Comparison of ENCODE assay signal across 34 cellular contexts in the genomic region with DNA sequence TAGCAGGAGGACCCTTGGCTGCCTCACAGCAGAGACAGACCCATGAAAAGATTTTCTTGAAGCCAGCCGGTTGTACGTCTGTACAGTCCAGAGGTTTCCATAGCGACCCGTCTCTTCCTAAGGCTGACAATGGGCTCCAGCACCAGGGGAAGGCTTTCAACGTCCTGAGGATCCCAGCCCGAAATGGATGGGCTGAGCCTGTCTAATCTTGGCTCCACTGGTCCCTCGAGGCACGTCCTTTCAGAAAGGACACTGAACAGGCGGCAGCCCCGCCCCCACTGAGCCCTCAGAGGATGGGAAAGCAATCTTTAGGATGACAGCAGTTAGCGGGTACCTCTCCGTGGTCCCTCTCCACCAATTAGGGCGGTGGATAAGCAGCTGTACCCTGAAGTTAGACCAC. TPM values are rescaled to one million over a fixed set of nuclear protein-coding genes. Genes with fewer than 3 reads are reported as not detected.
DNase-seq lines count a peak whose midpoint lies in the region; ATAC-seq and TF ChIP-seq lines count a peak whose summit lies in the region.
"Had no signal": no experiment of that assay in that cellular context is flagged by ENCODE, and none has a peak within 500 bp of the region (broad histone marks: within the 10 kb centered on the region; RNA-seq: fewer than 3 reads in every experiment).

No MANE protein-coding gene starts in this region.

- H3K27me3 Mint-ChIP-seq in endodermal cell (ENCODE audit: insufficient read depth) = peaks cover 1% of the 10 kb centered on the region
- H3K27me3 Mint-ChIP-seq in activated T-cell treated with anti-CD3 and anti-CD28 coated beads, Interleukin-2, amount 50 U/mL, for 72 hours (ENCODE audit: low read depth) = peaks cover 5% of the 10 kb centered on the region

- H3K4me1 ChIP-seq in IMR-90 (ENCODE audit: control insufficient read depth, insufficient read depth, low read length) = peaks cover 27% of the 10 kb centered on the region
- H3K4me1 ChIP-seq in endodermal cell (ENCODE audit: control insufficient read depth, insufficient read depth, low read length) = peaks cover 3% of the 10 kb centered on the region
- peaks cover 29% of the 10 kb centered on the region for H3K4me1 ChIP-seq in neuron (ENCODE audit: insufficient read depth, low read length)

- no peak overlapping the region for H3K9ac ChIP-seq in IMR-90 (ENCODE audit: low read depth, low read length)
- no peak overlapping the region for H3K9ac ChIP-seq in endodermal cell (ENCODE audit: extremely low read depth, low read length, poor library complexity, severe bottlenecking)
- H3K9ac ChIP-seq: SK-N-SH had no signal

- H3K9me3 ChIP-seq in IMR-90 (ENCODE audit: control insufficient read depth, insufficient read depth, low read length) (no peaks in the 10 kb centered on the region), endodermal cell (ENCODE audit: control insufficient read depth, low read length) (no peaks in the 10 kb centered on the region), neuron (ENCODE audit: low read length) (no peaks in the 10 kb centered on the region)
- H3K9me3 ChIP-seq: A549, esophagus squamous epithelium, pancreas, SK-N-SH, transverse colon had no signal

- no peak overlapping the region for H2AK9ac ChIP-seq in IMR-90 (replicated peaks; ENCODE audit: low read depth, low read length, poor library complexity)

- no peaks in the 10 kb centered on the region for H3K79me1 ChIP-seq in IMR-90 (ENCODE audit: low read depth in 1 of 2, low read length in 2 of 2)

- no peak overlapping the region for H3K14ac ChIP-seq in IMR-90 (replicated peaks; ENCODE audit: low read depth, low read length)

- H4K5ac ChIP-seq in IMR-90 (ENCODE audit: low read depth, low read length) = no peak overlapping the region

- DNase-seq in NCI-H146 (lab: John Stamatoyannopoulos, UW) (peak; percentile 16), NCI-H146 treated with DMSO at 0.1 percent for 48 hours (lab: John Stamatoyannopoulos, UW; ENCODE audit: unreplicated experiment) (no peak), IMR-90 (no peak), endodermal cell (no peak)
- no peak for DNase-seq in activated T-cell treated with anti-CD3 and anti-CD28 coated beads, Interleukin-2, amount 50 U/mL, for 72 hours
- DNase-seq: activated CD4-positive, alpha-beta memory T cell treated with anti-CD3 and anti-CD28 coated beads, Interleukin-2, amount 10 ng/mL, durations not matched to agents 7 days and 5 days; activated CD4-positive, CD25-positive, alpha-beta regulatory T cell treated with anti-CD3 and anti-CD28 coated beads, Interleukin-2, amount 50 U/mL, for 72 hours; AML-193; anterior cingulate cortex; CD8-positive, alpha-beta memory T cell; DMS153; esophagus squamous epithelium; foreskin melanocyte; hippocampal formation; immature natural killer cell; Kasumi-1; naive B cell; NCI-H2081 treated with DMSO at 0.1 percent for 48 hours; NCI-H526; pancreas; SK-N-SH; stimulated activated CD4-positive, alpha-beta T cell treated with anti-CD3 and anti-CD28 coated beads, Interleukin-2, amount 100 ng/mL, for 24 hours; transverse colon had no signal

- no TSS peak for BruUV-seq in IMR-90 (replicated peaks; lab: Mats Ljungman, UMichigan)

- H3K27ac ChIP-seq in IMR-90 (ENCODE audit: insufficient read depth, low read length) = no peak overlapping the region
- H3K27ac ChIP-seq in endodermal cell (ENCODE audit: low read depth, low read length) = peak overlapping the region; percentile 62
- H3K27ac ChIP-seq: cardiac muscle cell, esophagus squamous epithelium, HL-60, transverse colon had no signal

- peaks cover 10% of the 10 kb centered on the region for H3K4me1 Mint-ChIP-seq in endodermal cell
- H3K4me1 Mint-ChIP-seq in activated T-cell treated with anti-CD3 and anti-CD28 coated beads, Interleukin-2, amount 50 U/mL, for 72 hours (ENCODE audit: low read depth) = no peaks in the 10 kb centered on the region
- H3K4me1 Mint-ChIP-seq: activated CD4-positive, alpha-beta memory T cell treated with anti-CD3 and anti-CD28 coated beads, Interleukin-2, amount 10 ng/mL, durations not matched to agents 7 days and 5 days; CD8-positive, alpha-beta memory T cell; immature natural killer cell had no signal

- TF ChIP-seq POLR2A in IMR-90 (IDR thresholded peaks at IDR 0.05; ENCODE audit: low read depth, low read length) = no peak

- peaks cover 2% of the 10 kb centered on the region; the same call in 1 of the 2 replicates for H3K27me3 ChIP-seq in IMR-90 (ENCODE audit: control insufficient read depth, insufficient read depth, low read length)
- H3K27me3 ChIP-seq in endodermal cell (ENCODE audit: control insufficient read depth, insufficient read depth, low read length, poor library complexity, severe bottlenecking) = no peaks in the 10 kb centered on the region
- peaks cover 3% of the 10 kb centered on the region for H3K27me3 ChIP-seq in neuron (ENCODE audit: insufficient read depth, low read length)
- H3K27me3 ChIP-seq: cardiac muscle cell, pancreas, transverse colon had no signal

- TF ChIP-seq RAD21 in IMR-90 (IDR thresholded peaks at IDR 0.05; ENCODE audit: low read length) = no peak

- CTCF ChIA-PET in IMR-90 (lab: Yijun Ruan, JAX) = no interaction called here

- H2AFZ ChIP-seq in IMR-90 (replicated peaks; ENCODE audit: low read length, poor library complexity) = no peak overlapping the region
- H2AFZ ChIP-seq in neuron (ENCODE audit: low read depth, low read length) = no peak overlapping the region

- H2AK5ac ChIP-seq in IMR-90 (ENCODE audit: low read depth, low read length) = no peak overlapping the region

- POLR2A ChIA-PET in IMR-90 (lab: Charles Lee; ENCODE audit: unreplicated experiment) = no interaction called here

- H3K36me3 ChIP-seq in IMR-90 (ENCODE audit: control insufficient read depth, insufficient read depth, low read length) (no peaks in the 10 kb centered on the region), endodermal cell (ENCODE audit: control insufficient read depth, insufficient read depth, low read length) (no peaks in the 10 kb centered on the region), neuron (ENCODE audit: insufficient read depth, low read length) (no peaks in the 10 kb centered on the region)
- H3K36me3 ChIP-seq: cardiac muscle cell, esophagus squamous epithelium, pancreas, transverse colon had no signal

- no peak overlapping the region; the same call in 1 of the 2 replicates for H3K18ac ChIP-seq in IMR-90 (ENCODE audit: low read depth, low read length)

- H4K8ac ChIP-seq in IMR-90 (ENCODE audit: low read depth in 2 of 2, low read length in 2 of 2) = no peak overlapping the region

- 0 out of 2 replicates have a peak overlapping the region, but pooled peaks have one; percentile 10 for H2BK20ac ChIP-seq in IMR-90 (ENCODE audit: low read depth, low read length)

- H3K27ac Mint-ChIP-seq in endodermal cell = no peak overlapping the region
- H3K27ac Mint-ChIP-seq in activated T-cell treated with anti-CD3 and anti-CD28 coated beads, Interleukin-2, amount 50 U/mL, for 72 hours = no peak overlapping the region
- H3K27ac Mint-ChIP-seq: activated CD4-positive, alpha-beta memory T cell treated with anti-CD3 and anti-CD28 coated beads, Interleukin-2, amount 10 ng/mL, durations not matched to agents 7 days and 5 days; activated naive CD8-positive, alpha-beta T cell; immature natural killer cell; naive B cell; T-helper 1 cell treated with Interleukin-12 subunit alpha and Interleukin-12 subunit beta and Interleukin-4 antibody, amounts not matched to agents 30 μg/mL and 1 μg/mL, for 36 hours had no signal

- H3K4me2 ChIP-seq in IMR-90 (ENCODE audit: low read depth, low read length) = no peak overlapping the region
- H3K4me2 ChIP-seq: A549, SK-N-SH had no signal

- no peak overlapping the region for H2BK15ac ChIP-seq in IMR-90 (ENCODE audit: low read depth, low read length)

- H4K20me1 ChIP-seq in IMR-90 (ENCODE audit: insufficient read depth, low read length) = no peaks in the 10 kb centered on the region

- in situ Hi-C loops in IMR-90 (cut with MboI; ENCODE audit: low sequenced_read_pairs) = no loop called here

- no peak overlapping the region for H3K56ac ChIP-seq in IMR-90 (ENCODE audit: extremely low read depth, insufficient read depth, low read length)

- ATAC-seq in IMR-90 (ENCODE audit: low read depth) (no peak), HG03457 (IDR thresholded peaks at IDR 0.05; ENCODE audit: unreplicated experiment) (no peak), GM19397 (IDR thresholded peaks at IDR 0.05; ENCODE audit: unreplicated experiment) (no peak)
- ATAC-seq in activated T-cell treated with anti-CD3 and anti-CD28 coated beads, Interleukin-2, amount 50 U/mL, for 72 hours (replicated peaks in 1 of 2) = no peak
- ATAC-seq: A549, left lobe of liver had no signal

- H3K4me3 ChIP-seq in IMR-90 (ENCODE audit: insufficient read depth, low read depth, low read length) (no peak overlapping the region), endodermal cell (ENCODE audit: low read length) (no peak overlapping the region), neuron (ENCODE audit: low read length) (peak overlapping the region; percentile 6)
- H3K4me3 ChIP-seq: A549, cardiac muscle cell, esophagus squamous epithelium, pancreas, transverse colon had no signal

- H3K9me3 Mint-ChIP-seq in endodermal cell = no peaks in the 10 kb centered on the region
- no peaks in the 10 kb centered on the region for H3K9me3 Mint-ChIP-seq in activated T-cell treated with anti-CD3 and anti-CD28 coated beads, Interleukin-2, amount 50 U/mL, for 72 hours
- H3K9me3 Mint-ChIP-seq: activated CD4-positive, alpha-beta memory T cell treated with anti-CD3 and anti-CD28 coated beads, Interleukin-2, amount 10 ng/mL, durations not matched to agents 7 days and 5 days; CD8-positive, alpha-beta memory T cell; immature natural killer cell; naive B cell; T-helper 1 cell treated with Interleukin-12 subunit alpha and Interleukin-12 subunit beta and Interleukin-4 antibody, amounts not matched to agents 30 μg/mL and 1 μg/mL, for 36 hours had no signal

- WGBS in IMR-90 (ENCODE audit: extremely low coverage in 2 of 2, insufficient read length in 1 of 2), 2 experiments = 80% methylated on average over 4 of the region's 13 CpGs; no CpG with 5 or more reads in 1 of the 2 experiments
- 69 to 88% methylated on average over 9 to 13 of the region's 13 CpGs for WGBS in endodermal cell (ENCODE audit: insufficient coverage in 1 of 2, insufficient read length in 1 of 2), 2 experiments

- dilution Hi-C loops in IMR-90 (cut with HindIII; ENCODE audit: low sequenced_read_pairs, unreplicated experiment) = no loop called here

- no peak overlapping the region for H3K23ac ChIP-seq in IMR-90 (ENCODE audit: low read depth, low read length)

- H3K36me3 Mint-ChIP-seq in endodermal cell (ENCODE audit: low read depth) = no peaks in the 10 kb centered on the region
- H3K36me3 Mint-ChIP-seq in activated T-cell treated with anti-CD3 and anti-CD28 coated beads, Interleukin-2, amount 50 U/mL, for 72 hours (ENCODE audit: insufficient read depth in 2 of 2) = no peaks in the 10 kb centered on the region
- H3K36me3 Mint-ChIP-seq: activated naive CD8-positive, alpha-beta T cell; CD8-positive, alpha-beta memory T cell; immature natural killer cell; naive B cell had no signal

- H2BK5ac ChIP-seq in IMR-90 (ENCODE audit: low read depth, low read length, poor library complexity, severe bottlenecking) = no peak overlapping the region

- H3K4ac ChIP-seq in IMR-90 (ENCODE audit: low read depth, low read length) = no peak overlapping the region

- TF ChIP-seq CTCF in IMR-90 (conservative IDR thresholded peaks at IDR 0.05; ENCODE audit: low read depth, low read length) (no peak), endodermal cell (conservative IDR thresholded peaks at IDR 0.05) (no peak)

- H2BK120ac ChIP-seq in IMR-90 (ENCODE audit: low read depth, low read length) = no peak overlapping the region

- H3K9me1 ChIP-seq in IMR-90 (ENCODE audit: insufficient read depth, low read length) = peaks cover 17% of the 10 kb centered on the region

- intact Hi-C loops in IMR-90 (cut with micrococcal nuclease) = loop anchor here (5.0 kb wide), 2 partner anchors 120 to 135 kb away; no protein-coding TSS in a partner anchor

- no peak overlapping the region for H3K4me3 Mint-ChIP-seq in endodermal cell
- no peak overlapping the region for H3K4me3 Mint-ChIP-seq in activated T-cell treated with anti-CD3 and anti-CD28 coated beads, Interleukin-2, amount 50 U/mL, for 72 hours
- H3K4me3 Mint-ChIP-seq: activated CD4-positive, alpha-beta memory T cell treated with anti-CD3 and anti-CD28 coated beads, Interleukin-2, amount 10 ng/mL, durations not matched to agents 7 days and 5 days; activated naive CD8-positive, alpha-beta T cell; CD8-positive, alpha-beta memory T cell; immature natural killer cell; naive B cell; T-helper 1 cell treated with Interleukin-12 subunit alpha and Interleukin-12 subunit beta and Interleukin-4 antibody, amounts not matched to agents 30 μg/mL and 1 μg/mL, for 36 hours had no signal

- H4K91ac ChIP-seq in IMR-90 (ENCODE audit: insufficient read depth, low read depth, low read length) = no peak overlapping the region

RNA-seq across cellular contexts. Expression of a gene that starts 27.2 kb away (rescaled TPM):
- total RNA-seq in IMR-90 (2012; rRNA removed) (under 0.01 TPM in 2 replicates), endodermal cell (under 1 TPM; 0.15 to 0.24 TPM)
- polyA plus RNA-seq in IMR-90 (2012; rRNA removed) = 0.32 and 0.36 TPM in 2 replicates
- 0.21 and 0.26 TPM in 2 replicates for polyA plus RNA-seq in IMR-90 (2012; cell fraction: cytosol; rRNA removed)
- polyA plus RNA-seq in IMR-90 (2012; cell fraction: nucleus; rRNA removed; ENCODE audit: low replicate concordance) = 0.42 and 0.53 TPM in 2 replicates
- 2.4 TPM for polyA plus RNA-seq in endodermal cell (2013, experiment 1 of 2)
- 2.0 TPM for polyA plus RNA-seq in endodermal cell (2013, experiment 2 of 2)
- under 1 TPM; 0.19 to 0.28 TPM for total RNA-seq in activated T-cell treated with anti-CD3 and anti-CD28 coated beads, Interleukin-2, amount 50 U/mL, for 72 hours
- total RNA-seq: activated CD4-positive, alpha-beta memory T cell treated with anti-CD3 and anti-CD28 coated beads, Interleukin-2, amount 10 ng/mL, durations not matched to agents 7 days and 5 days; G401; left lobe of liver had no signal
- polyA plus RNA-seq: CD8-positive, alpha-beta memory T cell; immature natural killer cell had no signal

RNA-seq across cellular contexts. Expression of a gene that starts 49.3 kb away (rescaled TPM):
- total RNA-seq in IMR-90 (2012; rRNA removed) (not detected in 2 replicates), endodermal cell (1 to 10 TPM; 1.4 to 2.6 TPM)
- polyA plus RNA-seq in IMR-90 (2012; rRNA removed) = not detected in 2 replicates
- polyA plus RNA-seq in IMR-90 (2012; cell fraction: cytosol; rRNA removed) = not detected in 2 replicates
- polyA plus RNA-seq in IMR-90 (2012; cell fraction: nucleus; rRNA removed; ENCODE audit: low replicate concordance) = not detected in 2 replicates
- polyA plus RNA-seq in endodermal cell (2013, experiment 1 of 2) = 0.68 TPM
- 1.1 TPM for polyA plus RNA-seq in endodermal cell (2013, experiment 2 of 2)
- under 1 TPM; 0.24 to 0.69 TPM for total RNA-seq in activated T-cell treated with anti-CD3 and anti-CD28 coated beads, Interleukin-2, amount 50 U/mL, for 72 hours
- total RNA-seq: activated CD4-positive, alpha-beta memory T cell treated with anti-CD3 and anti-CD28 coated beads, Interleukin-2, amount 10 ng/mL, durations not matched to agents 7 days and 5 days; G401; H4 had no signal
- polyA plus RNA-seq: CD8-positive, alpha-beta memory T cell had no signal
